ENCODE assay signal across 8 cellular contexts in the genomic region with DNA sequence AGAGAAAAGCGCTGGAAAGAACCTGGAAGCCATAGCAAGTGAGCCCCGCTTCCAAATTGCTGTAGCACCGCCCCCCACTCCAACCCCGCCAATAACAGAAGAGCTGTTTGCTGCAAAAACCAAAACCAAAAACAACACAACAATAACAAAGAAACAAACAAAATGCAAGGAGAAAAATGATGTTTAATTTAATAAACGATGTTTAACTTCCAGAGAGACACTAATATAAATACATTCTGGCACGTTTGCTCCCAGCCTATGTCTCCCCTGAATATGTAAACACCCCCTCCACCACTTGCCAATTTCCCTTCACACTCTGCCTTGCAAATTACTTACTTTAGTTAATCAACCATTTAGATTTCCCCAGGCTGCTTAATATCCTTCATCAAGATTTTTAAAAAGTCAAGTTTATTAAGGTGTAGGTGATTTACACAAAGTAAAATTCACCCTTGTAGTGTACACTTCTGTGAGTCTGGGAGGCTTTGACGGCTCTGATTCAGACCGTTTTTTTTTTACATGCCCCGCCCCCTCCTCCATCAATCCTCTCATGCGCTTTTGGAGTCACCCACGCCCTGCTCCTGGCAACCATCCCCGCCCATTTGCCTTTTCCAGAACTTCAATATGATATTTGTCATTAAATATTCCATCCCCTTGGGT. TPM values are rescaled to one million over a fixed set of nuclear protein-coding genes. Genes with fewer than 3 reads are reported as not detected.
DNase-seq lines count a peak whose midpoint lies in the region; ATAC-seq and TF ChIP-seq lines count a peak whose summit lies in the region.

No MANE protein-coding gene starts in this region.

- WGBS in hepatocyte (ENCODE audit: low lambda C conversion rate, missing lambda C conversion rate) = 2% methylated on average over 12 of the region's 12 CpGs

- H3K9me3 Mint-ChIP-seq in brain = peaks cover 0 to 4% (median under 1%) of the 10 kb centered on the region in 5 experiments

- in situ Hi-C loops in Panc1 (cut with HindIII; ENCODE audit: low pct_unique_long_range_greater_than_20kb, low sequenced_read_pairs) = no loop called here

- H3K4me3 ChIP-seq in BLaER1 treated with 17β-estradiol and CSF1 and Interleukin-3, amounts not matched to agents 10 nM and 100 nM = peak overlapping the region; percentile 56 to 75 (median 66)
- peak overlapping the region; percentile 47 to 68 for H3K4me3 ChIP-seq in Panc1 (ENCODE audit: low read depth in 2 of 2, low read length in 2 of 2)
- H3K4me3 ChIP-seq in hepatocyte = peak overlapping the region; percentile 25
- H3K4me3 ChIP-seq in rectal smooth muscle tissue (ENCODE audit: low read length) = peak overlapping the region; percentile 79

- H3K27me3 Mint-ChIP-seq in brain = peaks cover 12% of the 10 kb centered on the region

- H3K27ac ChIP-seq in BLaER1 treated with 17β-estradiol and CSF1 and Interleukin-3, amounts not matched to agents 10 nM and 100 nM = peak overlapping the region in 6 of 11 experiments; percentile 39 to 79 (median 64); a peak in 10 of 22 replicates
- no peak overlapping the region for H3K27ac ChIP-seq in Panc1 (ENCODE audit: low read length)
- no peak overlapping the region for H3K27ac ChIP-seq in hepatocyte
- peak overlapping the region; percentile 81 for H3K27ac ChIP-seq in rectal smooth muscle tissue (ENCODE audit: low read depth, low read length)

- H3K4me1 Mint-ChIP-seq in brain = peaks cover 29% of the 10 kb centered on the region

- H4K20me1 ChIP-seq in BLaER1 treated with 17β-estradiol and CSF1 and Interleukin-3, amounts not matched to agents 10 nM and 100 nM = no peaks in the 10 kb centered on the region; a peak in 1 of 22 replicates
- H4K20me1 ChIP-seq in hepatocyte (ENCODE audit: insufficient read depth, poor library complexity, severe bottlenecking) = no peaks in the 10 kb centered on the region

- peaks cover 8 to 30% (median 18%) of the 10 kb centered on the region in 10 experiments; a peak in 19 of 20 replicates for H3K4me1 ChIP-seq in BLaER1 treated with 17β-estradiol and CSF1 and Interleukin-3, amounts not matched to agents 10 nM and 100 nM
- H3K4me1 ChIP-seq in Panc1 (ENCODE audit: control insufficient read depth, insufficient read depth, low read length) = peaks cover 4% of the 10 kb centered on the region
- H3K4me1 ChIP-seq in hepatocyte (ENCODE audit: insufficient read depth) = no peaks in the 10 kb centered on the region
- no peaks in the 10 kb centered on the region for H3K4me1 ChIP-seq in rectal smooth muscle tissue (ENCODE audit: control insufficient read depth, insufficient read depth, low read length)

- DNase-seq in HEK293T (ENCODE audit: extremely low spot score) (peak; percentile 53), Panc1 (ENCODE audit: low read depth, low spot score) (no peak), hepatocyte (ENCODE audit: low spot score) (peak; percentile 49), GDM1 (lab: John Stamatoyannopoulos, UW) (no peak), amniotic stem cell (lab: John Stamatoyannopoulos, UW) (no peak)

- H3K27ac Mint-ChIP-seq in brain = peak overlapping the region; percentile 83 to 98 (median 90)

- no peaks in the 10 kb centered on the region for H3K9me2 ChIP-seq in hepatocyte (replicated peaks; ENCODE audit: insufficient read depth)

- peaks cover 0 to 25% (median 0%) of the 10 kb centered on the region in 11 experiments; a peak in 9 of 22 replicates for H3K36me3 ChIP-seq in BLaER1 treated with 17β-estradiol and CSF1 and Interleukin-3, amounts not matched to agents 10 nM and 100 nM
- H3K36me3 ChIP-seq in Panc1 (ENCODE audit: control insufficient read depth, insufficient read depth, low read length) (no peaks in the 10 kb centered on the region), hepatocyte (replicated peaks; ENCODE audit: insufficient read depth, low read depth) (no peaks in the 10 kb centered on the region), rectal smooth muscle tissue (ENCODE audit: control insufficient read depth, insufficient read depth, low read length) (no peaks in the 10 kb centered on the region)

- peak overlapping the region; percentile 84 to 98 (median 91) for H3K4me2 ChIP-seq in BLaER1 treated with 17β-estradiol and CSF1 and Interleukin-3, amounts not matched to agents 10 nM and 100 nM
- H3K4me2 ChIP-seq in hepatocyte = peak overlapping the region; percentile 85

- no peaks in the 10 kb centered on the region for H3K79me2 ChIP-seq in hepatocyte

- peak overlapping the region; percentile 87 to 92 (median 88) for H3K4me3 Mint-ChIP-seq in brain

- intact Hi-C loops in Panc1 (cut with micrococcal nuclease; ENCODE audit: unreplicated experiment) = loop anchor here (5.0 to 10.0 kb wide), 3 partner anchors 52 to 195 kb away; no protein-coding TSS in a partner anchor

- POLR2A ChIA-PET in HEK293T (lab: Yijun Ruan, JAX) (interaction anchor here (1.7 kb wide), 1 partner anchor 48 kb away, joined by 9 read pairs; the partner anchor contains the start of genes DDX24 and IFI27L1), Panc1 (lab: Charles Lee) (no interaction called here)

- peak overlapping the region; percentile 55 to 82 (median 73); a peak in 20 of 22 replicates for H3K9ac ChIP-seq in BLaER1 treated with 17β-estradiol and CSF1 and Interleukin-3, amounts not matched to agents 10 nM and 100 nM
- H3K9ac ChIP-seq in rectal smooth muscle tissue (ENCODE audit: low read length) = no peak overlapping the region

- no peaks in the 10 kb centered on the region for H3K9me3 ChIP-seq in BLaER1 treated with 17β-estradiol and CSF1 and Interleukin-3, amounts not matched to agents 10 nM and 100 nM (replicated peaks in 1 of 11)
- no peaks in the 10 kb centered on the region for H3K9me3 ChIP-seq in Panc1 (ENCODE audit: control insufficient read depth, insufficient read depth, low read depth, low read length)
- no peaks in the 10 kb centered on the region for H3K9me3 ChIP-seq in hepatocyte (ENCODE audit: low read depth)

- no peaks in the 10 kb centered on the region for H3K36me3 Mint-ChIP-seq in brain

- H3K27me3 ChIP-seq in BLaER1 treated with 17β-estradiol and CSF1 and Interleukin-3, amounts not matched to agents 10 nM and 100 nM = no peaks in the 10 kb centered on the region
- H3K27me3 ChIP-seq in Panc1 (ENCODE audit: control insufficient read depth, insufficient read depth, low read length) = no peaks in the 10 kb centered on the region
- H3K27me3 ChIP-seq in hepatocyte = no peaks in the 10 kb centered on the region
- no peaks in the 10 kb centered on the region for H3K27me3 ChIP-seq in rectal smooth muscle tissue (ENCODE audit: control insufficient read depth, insufficient read depth, low read length)

- TF ChIP-seq CTCF in Panc1 (IDR thresholded peaks at IDR 0.05) (no peak), brain (conservative IDR thresholded peaks at IDR 0.05) (peak in 1 of 2 experiments; percentile 7), hepatocyte (IDR thresholded peaks at IDR 0.05; ENCODE audit: poor library complexity) (no peak)

- H2AFZ ChIP-seq in hepatocyte = peak overlapping the region; percentile 75

- no TSS peak for BruUV-seq in Panc1 (replicated peaks; lab: Mats Ljungman, UMichigan)

- CTCF ChIA-PET in HEK293T (lab: Yijun Ruan, JAX) (interaction anchor here (1.3 kb wide), 1 partner anchor 18 kb away, joined by 3 read pairs; no protein-coding TSS in a partner anchor), Panc1 (lab: Charles Lee) (interaction anchor here (0.5 to 0.6 kb wide), 2 partner anchors 26 to 62 kb away, joined by 3 to 4 read pairs; no protein-coding TSS in a partner anchor)

- no peak for ATAC-seq in Panc1

TF ChIP-seq in HEK293T, 16 proteins besides CTCF, POLR2A, EP300 and RAD21:
- TF ChIP-seq FOXK2 (IDR thresholded peaks at IDR 0.05) = peak; percentile 44; the same call in 1 of the 2 replicates
- TF ChIP-seq NFRKB (IDR thresholded peaks at IDR 0.05) = no peak
- TF ChIP-seq ELF4 (IDR thresholded peaks at IDR 0.05) = no peak
- TF ChIP-seq ZNF384 (IDR thresholded peaks at IDR 0.05) = peak; percentile 82
- TF ChIP-seq PKNOX1 (IDR thresholded peaks at IDR 0.05) = peak; percentile 41; the same call in 1 of the 2 replicates

RNA-seq across cellular contexts. Expression of gene IFI27L2, which starts 0.5 kb away (rescaled TPM):
- 13.2 TPM for total RNA-seq in Panc1 (2021; ENCODE audit: unreplicated experiment)
- polyA plus RNA-seq in Panc1 (2012; ENCODE audit: insufficient read length) = 33.4 TPM
- 94.8 TPM for polyA plus RNA-seq in brain (ENCODE audit: insufficient read depth, low read depth, low replicate concordance)
- 47.4 and 95.1 TPM in 2 replicates for total RNA-seq in hepatocyte
- polyA plus RNA-seq in hepatocyte = 90.5 and 91.5 TPM in 2 replicates

RNA-seq across cellular contexts. Expression of gene IFI27, which starts 19.4 kb away (rescaled TPM):
- total RNA-seq in Panc1 (2021; ENCODE audit: unreplicated experiment) = 2.3 TPM
- polyA plus RNA-seq in Panc1 (2012; ENCODE audit: insufficient read length) = 0.46 TPM
- polyA plus RNA-seq in brain (ENCODE audit: insufficient read depth, low read depth, low replicate concordance) = 159 TPM
- total RNA-seq in hepatocyte = 1.1 and 1.8 TPM in 2 replicates
- 6.7 and 7.3 TPM in 2 replicates for polyA plus RNA-seq in hepatocyte

RNA-seq across cellular contexts. Expression of gene PPP4R4, which starts 44.2 kb away (rescaled TPM):
- total RNA-seq in Panc1 (2021; ENCODE audit: unreplicated experiment) (1.1 TPM), hepatocyte (2.3 and 3.8 TPM in 2 replicates)
- 0.91 TPM for polyA plus RNA-seq in Panc1 (2012; ENCODE audit: insufficient read length)
- polyA plus RNA-seq in brain (ENCODE audit: insufficient read depth, low read depth, low replicate concordance) (1.2 TPM), hepatocyte (0.61 and 1.0 TPM in 2 replicates)

RNA-seq across cellular contexts. Expression of gene IFI27L1, which starts 48.8 kb away (rescaled TPM):
- total RNA-seq in Panc1 (2021; ENCODE audit: unreplicated experiment) (19.6 TPM), hepatocyte (16.7 and 18.9 TPM in 2 replicates)
- 14.4 TPM for polyA plus RNA-seq in Panc1 (2012; ENCODE audit: insufficient read length)
- polyA plus RNA-seq in brain (ENCODE audit: insufficient read depth, low read depth, low replicate concordance) (81.3 TPM), hepatocyte (29.4 and 32.1 TPM in 2 replicates)

RNA-seq across cellular contexts. Expression of gene DDX24, which starts 48.9 kb away (rescaled TPM):
- total RNA-seq in Panc1 (2021; ENCODE audit: unreplicated experiment) (103 TPM), hepatocyte (127 and 134 TPM in 2 replicates)
- polyA plus RNA-seq in Panc1 (2012; ENCODE audit: insufficient read length) = 59.2 TPM
- polyA plus RNA-seq in brain (ENCODE audit: insufficient read depth, low read depth, low replicate concordance) (426 TPM), hepatocyte (125 and 145 TPM in 2 replicates)

Comparison
In these comparisons a context has a peak if more than half of its experiments do, and no peak if none do; other contexts are left out.
1. H3K27ac ChIP-seq: peak in BLaER1 treated with 17β-estradiol and CSF1 and Interleukin-3, amounts not matched to agents 10 nM and 100 nM (6 of 11) and rectal smooth muscle tissue (single experiment); none in Panc1 (single experiment) and hepatocyte (single experiment).
2. H3K4me3 ChIP-seq: peak in every context shown above with its lines; median percentile 79 in rectal smooth muscle tissue; 66 in BLaER1 treated with 17β-estradiol and CSF1 and Interleukin-3, amounts not matched to agents 10 nM and 100 nM; 58 in Panc1; 25 in hepatocyte.
3. DNase-seq: peak in HEK293T (single experiment) and hepatocyte (single experiment); none in Panc1 (single experiment), GDM1 (single experiment) and amniotic stem cell (single experiment).